Comparison of ENCODE assay signal across 1 cellular context in the genomic region with DNA sequence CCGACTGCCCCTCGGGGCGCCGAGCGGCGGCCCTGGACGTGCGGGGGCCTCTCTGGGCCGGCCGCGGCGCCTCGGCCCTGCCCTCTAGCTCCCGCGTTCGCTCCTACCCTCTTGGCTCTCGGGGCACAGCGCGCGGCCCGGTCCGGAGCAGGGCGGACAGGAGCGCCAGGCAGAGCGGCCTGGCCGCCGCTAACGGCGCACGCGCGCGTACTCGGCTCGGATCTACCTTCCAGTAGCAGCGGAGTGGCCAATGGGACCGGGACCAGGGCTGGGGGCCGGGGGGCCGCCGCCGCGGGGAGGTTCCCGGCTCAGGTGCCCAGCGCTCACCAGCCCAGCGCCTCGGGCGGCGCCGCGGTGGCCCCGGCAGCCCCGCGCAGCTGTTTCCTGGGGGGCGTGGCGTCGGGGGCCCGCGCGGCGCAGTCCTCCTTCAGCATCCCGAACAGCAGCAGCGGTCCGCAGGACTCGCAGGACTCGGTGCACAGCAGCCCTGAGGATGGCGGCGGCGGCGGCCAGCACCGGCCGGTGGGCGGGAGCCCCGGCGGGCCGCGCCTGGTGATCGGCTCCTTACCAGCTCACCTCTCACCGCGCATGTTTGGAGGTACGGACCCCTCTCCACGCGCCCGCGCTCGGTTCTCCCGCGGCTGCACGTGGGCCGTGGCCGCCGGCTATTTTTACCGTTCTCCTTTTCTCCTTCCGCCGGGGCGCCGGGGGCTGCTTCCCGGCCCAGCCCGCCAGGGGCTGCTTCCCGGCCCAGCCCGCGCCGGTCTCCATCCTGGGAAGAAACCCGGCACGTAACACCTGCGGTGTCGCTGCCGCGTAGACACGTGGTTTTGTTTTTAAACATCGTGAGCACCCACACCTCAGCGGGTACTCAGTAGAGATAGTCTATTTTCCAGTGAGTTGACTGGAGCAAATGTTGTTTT.
A peak's percentile ranks its signal among the peaks of the same experiment; 100 is the strongest.
TF ChIP-seq lines count a peak whose summit lies in the region.

No MANE protein-coding gene starts in this region.

TF ChIP-seq in K562, 482 proteins besides CTCF, POLR2A, EP300 and RAD21 (continued from another document):
- TF ChIP-seq, protein P1, sequence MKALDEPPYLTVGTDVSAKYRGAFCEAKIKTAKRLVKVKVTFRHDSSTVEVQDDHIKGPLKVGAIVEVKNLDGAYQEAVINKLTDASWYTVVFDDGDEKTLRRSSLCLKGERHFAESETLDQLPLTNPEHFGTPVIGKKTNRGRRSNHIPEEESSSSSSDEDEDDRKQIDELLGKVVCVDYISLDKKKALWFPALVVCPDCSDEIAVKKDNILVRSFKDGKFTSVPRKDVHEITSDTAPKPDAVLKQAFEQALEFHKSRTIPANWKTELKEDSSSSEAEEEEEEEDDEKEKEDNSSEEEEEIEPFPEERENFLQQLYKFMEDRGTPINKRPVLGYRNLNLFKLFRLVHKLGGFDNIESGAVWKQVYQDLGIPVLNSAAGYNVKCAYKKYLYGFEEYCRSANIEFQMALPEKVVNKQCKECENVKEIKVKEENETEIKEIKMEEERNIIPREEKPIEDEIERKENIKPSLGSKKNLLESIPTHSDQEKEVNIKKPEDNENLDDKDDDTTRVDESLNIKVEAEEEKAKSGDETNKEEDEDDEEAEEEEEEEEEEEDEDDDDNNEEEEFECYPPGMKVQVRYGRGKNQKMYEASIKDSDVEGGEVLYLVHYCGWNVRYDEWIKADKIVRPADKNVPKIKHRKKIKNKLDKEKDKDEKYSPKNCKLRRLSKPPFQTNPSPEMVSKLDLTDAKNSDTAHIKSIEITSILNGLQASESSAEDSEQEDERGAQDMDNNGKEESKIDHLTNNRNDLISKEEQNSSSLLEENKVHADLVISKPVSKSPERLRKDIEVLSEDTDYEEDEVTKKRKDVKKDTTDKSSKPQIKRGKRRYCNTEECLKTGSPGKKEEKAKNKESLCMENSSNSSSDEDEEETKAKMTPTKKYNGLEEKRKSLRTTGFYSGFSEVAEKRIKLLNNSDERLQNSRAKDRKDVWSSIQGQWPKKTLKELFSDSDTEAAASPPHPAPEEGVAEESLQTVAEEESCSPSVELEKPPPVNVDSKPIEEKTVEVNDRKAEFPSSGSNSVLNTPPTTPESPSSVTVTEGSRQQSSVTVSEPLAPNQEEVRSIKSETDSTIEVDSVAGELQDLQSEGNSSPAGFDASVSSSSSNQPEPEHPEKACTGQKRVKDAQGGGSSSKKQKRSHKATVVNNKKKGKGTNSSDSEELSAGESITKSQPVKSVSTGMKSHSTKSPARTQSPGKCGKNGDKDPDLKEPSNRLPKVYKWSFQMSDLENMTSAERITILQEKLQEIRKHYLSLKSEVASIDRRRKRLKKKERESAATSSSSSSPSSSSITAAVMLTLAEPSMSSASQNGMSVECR (CRISPR knock-in tag; IDR thresholded peaks at IDR 0.05): peak; percentile 53; the same call in 1 of the 2 replicates
- TF ChIP-seq, protein P2, sequence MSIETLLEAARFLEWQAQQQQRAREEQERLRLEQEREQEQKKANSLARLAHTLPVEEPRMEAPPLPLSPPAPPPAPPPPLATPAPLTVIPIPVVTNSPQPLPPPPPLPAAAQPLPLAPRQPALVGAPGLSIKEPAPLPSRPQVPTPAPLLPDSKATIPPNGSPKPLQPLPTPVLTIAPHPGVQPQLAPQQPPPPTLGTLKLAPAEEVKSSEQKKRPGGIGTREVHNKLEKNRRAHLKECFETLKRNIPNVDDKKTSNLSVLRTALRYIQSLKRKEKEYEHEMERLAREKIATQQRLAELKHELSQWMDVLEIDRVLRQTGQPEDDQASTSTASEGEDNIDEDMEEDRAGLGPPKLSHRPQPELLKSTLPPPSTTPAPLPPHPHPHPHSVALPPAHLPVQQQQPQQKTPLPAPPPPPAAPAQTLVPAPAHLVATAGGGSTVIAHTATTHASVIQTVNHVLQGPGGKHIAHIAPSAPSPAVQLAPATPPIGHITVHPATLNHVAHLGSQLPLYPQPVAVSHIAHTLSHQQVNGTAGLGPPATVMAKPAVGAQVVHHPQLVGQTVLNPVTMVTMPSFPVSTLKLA (conservative IDR thresholded peaks at IDR 0.05): peak; percentile 89 to 95
- TF ChIP-seq, protein P3, sequence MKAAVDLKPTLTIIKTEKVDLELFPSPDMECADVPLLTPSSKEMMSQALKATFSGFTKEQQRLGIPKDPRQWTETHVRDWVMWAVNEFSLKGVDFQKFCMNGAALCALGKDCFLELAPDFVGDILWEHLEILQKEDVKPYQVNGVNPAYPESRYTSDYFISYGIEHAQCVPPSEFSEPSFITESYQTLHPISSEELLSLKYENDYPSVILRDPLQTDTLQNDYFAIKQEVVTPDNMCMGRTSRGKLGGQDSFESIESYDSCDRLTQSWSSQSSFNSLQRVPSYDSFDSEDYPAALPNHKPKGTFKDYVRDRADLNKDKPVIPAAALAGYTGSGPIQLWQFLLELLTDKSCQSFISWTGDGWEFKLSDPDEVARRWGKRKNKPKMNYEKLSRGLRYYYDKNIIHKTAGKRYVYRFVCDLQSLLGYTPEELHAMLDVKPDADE (conservative IDR thresholded peaks at IDR 0.05; ENCODE audit: control insufficient read depth, low read depth, low read length): peak; percentile 54
- TF ChIP-seq ZBED1 (IDR thresholded peaks at IDR 0.05): 0 out of 2 replicates have a peak, but pooled peaks have one; percentile 26
- TF ChIP-seq GABPA (tag; conservative IDR thresholded peaks at IDR 0.05; ENCODE audit: low read depth): peak; percentile 46; the same call in 1 of the 2 replicates
- TF ChIP-seq EP400 (IDR thresholded peaks at IDR 0.05): peak; percentile 53; the same call in 1 of the 2 replicates
- TF ChIP-seq, protein P4, sequence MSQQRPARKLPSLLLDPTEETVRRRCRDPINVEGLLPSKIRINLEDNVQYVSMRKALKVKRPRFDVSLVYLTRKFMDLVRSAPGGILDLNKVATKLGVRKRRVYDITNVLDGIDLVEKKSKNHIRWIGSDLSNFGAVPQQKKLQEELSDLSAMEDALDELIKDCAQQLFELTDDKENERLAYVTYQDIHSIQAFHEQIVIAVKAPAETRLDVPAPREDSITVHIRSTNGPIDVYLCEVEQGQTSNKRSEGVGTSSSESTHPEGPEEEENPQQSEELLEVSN (IDR thresholded peaks at IDR 0.05; ENCODE audit: borderline replicate concordance in 1 of 2, extremely low read depth in 1 of 2, insufficient read depth in 1 of 2, insufficient read length in 1 of 2, low read depth in 1 of 2, low read length in 1 of 2, poor library complexity in 1 of 2, severe bottlenecking in 1 of 2): peak in 1 of 2 experiments; percentile 35
- TF ChIP-seq RBFOX2 (IDR thresholded peaks at IDR 0.05; ENCODE audit: low read depth, low read length): peak; percentile 62
- TF ChIP-seq KLF13 (tag; IDR thresholded peaks at IDR 0.05; ENCODE audit: borderline replicate concordance, low read depth): peak; percentile 46; the same call in 1 of the 2 replicates
- peak; percentile 80 for TF ChIP-seq RBBP5 (IDR thresholded peaks at IDR 0.05; ENCODE audit: borderline replicate concordance, insufficient read depth, low read length, poor library complexity, severe bottlenecking)
- TF ChIP-seq, protein P5, sequence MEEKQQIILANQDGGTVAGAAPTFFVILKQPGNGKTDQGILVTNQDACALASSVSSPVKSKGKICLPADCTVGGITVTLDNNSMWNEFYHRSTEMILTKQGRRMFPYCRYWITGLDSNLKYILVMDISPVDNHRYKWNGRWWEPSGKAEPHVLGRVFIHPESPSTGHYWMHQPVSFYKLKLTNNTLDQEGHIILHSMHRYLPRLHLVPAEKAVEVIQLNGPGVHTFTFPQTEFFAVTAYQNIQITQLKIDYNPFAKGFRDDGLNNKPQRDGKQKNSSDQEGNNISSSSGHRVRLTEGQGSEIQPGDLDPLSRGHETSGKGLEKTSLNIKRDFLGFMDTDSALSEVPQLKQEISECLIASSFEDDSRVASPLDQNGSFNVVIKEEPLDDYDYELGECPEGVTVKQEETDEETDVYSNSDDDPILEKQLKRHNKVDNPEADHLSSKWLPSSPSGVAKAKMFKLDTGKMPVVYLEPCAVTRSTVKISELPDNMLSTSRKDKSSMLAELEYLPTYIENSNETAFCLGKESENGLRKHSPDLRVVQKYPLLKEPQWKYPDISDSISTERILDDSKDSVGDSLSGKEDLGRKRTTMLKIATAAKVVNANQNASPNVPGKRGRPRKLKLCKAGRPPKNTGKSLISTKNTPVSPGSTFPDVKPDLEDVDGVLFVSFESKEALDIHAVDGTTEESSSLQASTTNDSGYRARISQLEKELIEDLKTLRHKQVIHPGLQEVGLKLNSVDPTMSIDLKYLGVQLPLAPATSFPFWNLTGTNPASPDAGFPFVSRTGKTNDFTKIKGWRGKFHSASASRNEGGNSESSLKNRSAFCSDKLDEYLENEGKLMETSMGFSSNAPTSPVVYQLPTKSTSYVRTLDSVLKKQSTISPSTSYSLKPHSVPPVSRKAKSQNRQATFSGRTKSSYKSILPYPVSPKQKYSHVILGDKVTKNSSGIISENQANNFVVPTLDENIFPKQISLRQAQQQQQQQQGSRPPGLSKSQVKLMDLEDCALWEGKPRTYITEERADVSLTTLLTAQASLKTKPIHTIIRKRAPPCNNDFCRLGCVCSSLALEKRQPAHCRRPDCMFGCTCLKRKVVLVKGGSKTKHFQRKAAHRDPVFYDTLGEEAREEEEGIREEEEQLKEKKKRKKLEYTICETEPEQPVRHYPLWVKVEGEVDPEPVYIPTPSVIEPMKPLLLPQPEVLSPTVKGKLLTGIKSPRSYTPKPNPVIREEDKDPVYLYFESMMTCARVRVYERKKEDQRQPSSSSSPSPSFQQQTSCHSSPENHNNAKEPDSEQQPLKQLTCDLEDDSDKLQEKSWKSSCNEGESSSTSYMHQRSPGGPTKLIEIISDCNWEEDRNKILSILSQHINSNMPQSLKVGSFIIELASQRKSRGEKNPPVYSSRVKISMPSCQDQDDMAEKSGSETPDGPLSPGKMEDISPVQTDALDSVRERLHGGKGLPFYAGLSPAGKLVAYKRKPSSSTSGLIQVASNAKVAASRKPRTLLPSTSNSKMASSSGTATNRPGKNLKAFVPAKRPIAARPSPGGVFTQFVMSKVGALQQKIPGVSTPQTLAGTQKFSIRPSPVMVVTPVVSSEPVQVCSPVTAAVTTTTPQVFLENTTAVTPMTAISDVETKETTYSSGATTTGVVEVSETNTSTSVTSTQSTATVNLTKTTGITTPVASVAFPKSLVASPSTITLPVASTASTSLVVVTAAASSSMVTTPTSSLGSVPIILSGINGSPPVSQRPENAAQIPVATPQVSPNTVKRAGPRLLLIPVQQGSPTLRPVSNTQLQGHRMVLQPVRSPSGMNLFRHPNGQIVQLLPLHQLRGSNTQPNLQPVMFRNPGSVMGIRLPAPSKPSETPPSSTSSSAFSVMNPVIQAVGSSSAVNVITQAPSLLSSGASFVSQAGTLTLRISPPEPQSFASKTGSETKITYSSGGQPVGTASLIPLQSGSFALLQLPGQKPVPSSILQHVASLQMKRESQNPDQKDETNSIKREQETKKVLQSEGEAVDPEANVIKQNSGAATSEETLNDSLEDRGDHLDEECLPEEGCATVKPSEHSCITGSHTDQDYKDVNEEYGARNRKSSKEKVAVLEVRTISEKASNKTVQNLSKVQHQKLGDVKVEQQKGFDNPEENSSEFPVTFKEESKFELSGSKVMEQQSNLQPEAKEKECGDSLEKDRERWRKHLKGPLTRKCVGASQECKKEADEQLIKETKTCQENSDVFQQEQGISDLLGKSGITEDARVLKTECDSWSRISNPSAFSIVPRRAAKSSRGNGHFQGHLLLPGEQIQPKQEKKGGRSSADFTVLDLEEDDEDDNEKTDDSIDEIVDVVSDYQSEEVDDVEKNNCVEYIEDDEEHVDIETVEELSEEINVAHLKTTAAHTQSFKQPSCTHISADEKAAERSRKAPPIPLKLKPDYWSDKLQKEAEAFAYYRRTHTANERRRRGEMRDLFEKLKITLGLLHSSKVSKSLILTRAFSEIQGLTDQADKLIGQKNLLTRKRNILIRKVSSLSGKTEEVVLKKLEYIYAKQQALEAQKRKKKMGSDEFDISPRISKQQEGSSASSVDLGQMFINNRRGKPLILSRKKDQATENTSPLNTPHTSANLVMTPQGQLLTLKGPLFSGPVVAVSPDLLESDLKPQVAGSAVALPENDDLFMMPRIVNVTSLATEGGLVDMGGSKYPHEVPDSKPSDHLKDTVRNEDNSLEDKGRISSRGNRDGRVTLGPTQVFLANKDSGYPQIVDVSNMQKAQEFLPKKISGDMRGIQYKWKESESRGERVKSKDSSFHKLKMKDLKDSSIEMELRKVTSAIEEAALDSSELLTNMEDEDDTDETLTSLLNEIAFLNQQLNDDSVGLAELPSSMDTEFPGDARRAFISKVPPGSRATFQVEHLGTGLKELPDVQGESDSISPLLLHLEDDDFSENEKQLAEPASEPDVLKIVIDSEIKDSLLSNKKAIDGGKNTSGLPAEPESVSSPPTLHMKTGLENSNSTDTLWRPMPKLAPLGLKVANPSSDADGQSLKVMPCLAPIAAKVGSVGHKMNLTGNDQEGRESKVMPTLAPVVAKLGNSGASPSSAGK (IDR thresholded peaks at IDR 0.05): peak; percentile 49
- 0 out of 4 replicates have a peak, but pooled peaks of 1 of the 2 experiments have one; percentile 19 for TF ChIP-seq RCOR1 (IDR thresholded peaks at IDR 0.05; ENCODE audit: borderline replicate concordance in 1 of 2, low read depth in 2 of 2, low read length in 2 of 2)
- TF ChIP-seq, protein P6, sequence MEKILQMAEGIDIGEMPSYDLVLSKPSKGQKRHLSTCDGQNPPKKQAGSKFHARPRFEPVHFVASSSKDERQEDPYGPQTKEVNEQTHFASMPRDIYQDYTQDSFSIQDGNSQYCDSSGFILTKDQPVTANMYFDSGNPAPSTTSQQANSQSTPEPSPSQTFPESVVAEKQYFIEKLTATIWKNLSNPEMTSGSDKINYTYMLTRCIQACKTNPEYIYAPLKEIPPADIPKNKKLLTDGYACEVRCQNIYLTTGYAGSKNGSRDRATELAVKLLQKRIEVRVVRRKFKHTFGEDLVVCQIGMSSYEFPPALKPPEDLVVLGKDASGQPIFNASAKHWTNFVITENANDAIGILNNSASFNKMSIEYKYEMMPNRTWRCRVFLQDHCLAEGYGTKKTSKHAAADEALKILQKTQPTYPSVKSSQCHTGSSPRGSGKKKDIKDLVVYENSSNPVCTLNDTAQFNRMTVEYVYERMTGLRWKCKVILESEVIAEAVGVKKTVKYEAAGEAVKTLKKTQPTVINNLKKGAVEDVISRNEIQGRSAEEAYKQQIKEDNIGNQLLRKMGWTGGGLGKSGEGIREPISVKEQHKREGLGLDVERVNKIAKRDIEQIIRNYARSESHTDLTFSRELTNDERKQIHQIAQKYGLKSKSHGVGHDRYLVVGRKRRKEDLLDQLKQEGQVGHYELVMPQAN (IDR thresholded peaks at IDR 0.05; ENCODE audit: borderline replicate concordance): peak; percentile 53; the same call in 1 of the 2 replicates
- TF ChIP-seq YY1 (IDR thresholded peaks at IDR 0.05; ENCODE audit: borderline replicate concordance in 1 of 3, control insufficient read depth in 1 of 3, extremely low read depth in 1 of 3, insufficient read depth in 3 of 3, insufficient read length in 1 of 3, insufficient replicate concordance in 2 of 3, low read depth in 1 of 3, low read length in 2 of 3): peak in 1 of 3 experiments; percentile 31
- TF ChIP-seq, protein P7, sequence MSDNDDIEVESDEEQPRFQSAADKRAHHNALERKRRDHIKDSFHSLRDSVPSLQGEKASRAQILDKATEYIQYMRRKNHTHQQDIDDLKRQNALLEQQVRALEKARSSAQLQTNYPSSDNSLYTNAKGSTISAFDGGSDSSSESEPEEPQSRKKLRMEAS (CRISPR knock-in tag; IDR thresholded peaks at IDR 0.05): peak; percentile 59
- TF ChIP-seq SIN3A (IDR thresholded peaks at IDR 0.05; ENCODE audit: borderline replicate concordance in 2 of 2, control insufficient read depth in 1 of 2, low read depth in 2 of 2, low read length in 2 of 2): peak in 1 of 2 experiments; percentile 80; a peak in 3 of 4 replicates
- TF ChIP-seq RB1 (IDR thresholded peaks at IDR 0.05; ENCODE audit: low read depth): peak; percentile 65; the same call in 1 of the 2 replicates
- peak; percentile 62; the same call in 1 of the 2 replicates for TF ChIP-seq GTF2E2 (tag; IDR thresholded peaks at IDR 0.05)
- peak in 1 of 2 experiments; percentile 8; a peak in 1 of 4 replicates for TF ChIP-seq NONO (IDR thresholded peaks at IDR 0.05; ENCODE audit: low read depth in 2 of 2, low read length in 1 of 2)
- peak; percentile 60; the same call in 1 of the 2 replicates for TF ChIP-seq HNRNPL (IDR thresholded peaks at IDR 0.05; ENCODE audit: low read depth, low read length)
- TF ChIP-seq TAF1 (IDR thresholded peaks at IDR 0.05; ENCODE audit: control insufficient read depth, extremely low read depth, insufficient read depth, low read length, severe bottlenecking): peak; percentile 63
